Comparison of ENCODE assay signal across 26 cellular contexts in the genomic region with DNA sequence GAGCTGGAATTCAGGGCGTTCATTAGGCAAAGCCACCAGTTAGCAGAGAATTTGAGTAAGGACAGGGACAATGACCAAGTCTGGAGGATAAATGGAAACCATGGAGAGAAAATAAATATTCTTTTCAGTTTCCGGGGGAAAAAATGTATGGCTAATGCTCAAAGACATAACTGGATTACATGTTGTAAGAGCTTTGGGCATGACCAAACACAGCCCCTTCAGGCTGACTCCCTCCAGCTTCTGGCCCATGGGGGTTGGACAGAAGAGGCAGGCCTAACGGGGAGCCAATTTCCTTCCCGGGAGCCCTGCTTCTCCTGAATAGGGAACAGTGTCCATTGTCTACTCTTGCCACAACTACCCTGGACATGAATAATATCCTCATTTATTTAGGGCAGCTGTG. TPM values are rescaled to one million over a fixed set of nuclear protein-coding genes. Genes with fewer than 3 reads are reported as not detected.
"Had no signal": no experiment of that assay in that cellular context is flagged by ENCODE, and none has a peak within 500 bp of the region (broad histone marks: within the 10 kb centered on the region; RNA-seq: fewer than 3 reads in every experiment).

No MANE protein-coding gene starts in this region.

- H3K9ac ChIP-seq: SK-N-SH had no signal

- H3K27ac ChIP-seq: ascending aorta, SJSA1 had no signal

- ATAC-seq: activated CD8-positive, alpha-beta T cell treated with anti-CD3 and anti-CD28 coated beads, Interleukin-2, amount 10 ng/mL, durations not matched to agents 7 days and 5 days; K562; Panc1 had no signal

- H3K27me3 ChIP-seq: ascending aorta had no signal

- H3K36me3 ChIP-seq: ascending aorta, SJSA1 had no signal

- H3K4me1 ChIP-seq: ascending aorta, SJSA1 had no signal

- H3K4me3 ChIP-seq: ascending aorta, K562, SJSA1 had no signal

- H3K4me2 ChIP-seq: SK-N-SH had no signal

- H3K9me3 ChIP-seq: ascending aorta, SJSA1, SK-N-SH had no signal

- DNase-seq: activated CD4-positive, alpha-beta T cell treated with anti-CD3 and anti-CD28 coated beads, Interleukin-2, amount 10 ng/mL, durations not matched to agents 24 days and 14 days; activated CD4-positive, alpha-beta T cell treated with anti-CD3 and anti-CD28 coated beads, Interleukin-2, amount 50 U/mL, for 48 hours; activated CD8-positive, alpha-beta T cell treated with anti-CD3 and anti-CD28 coated beads, Interleukin-2, amount 10 ng/mL, durations not matched to agents 7 days and 5 days; activated gamma-delta T cell; activated naive CD4-positive, alpha-beta T cell treated with Interleukin-2 at 50 U/mL for 16 hours; activated naive CD8-positive, alpha-beta T cell treated with anti-CD3 and anti-CD28 coated beads, Interleukin-2, amount 10 ng/mL, durations not matched to agents 7 days and 5 days; activated T-cell treated with anti-CD3 and anti-CD28 coated beads, Interleukin-2, amount 50 U/mL, for 24 hours; amygdala; NCI-H1105; NCI-H1417 treated with DMSO at 0.1 percent for 48 hours; NCI-H1930; NCI-H2081 treated with DMSO at 0.1 percent for 48 hours; NCI-H345; NCI-H524 treated with DMSO at 0.1 percent for 48 hours; SHP77 treated with DMSO at 0.1 percent for 48 hours; SK-N-SH had no signal

RNA-seq across cellular contexts. Expression of a gene that starts 39.5 kb away (rescaled TPM):
- total RNA-seq: activated CD4-positive, alpha-beta T cell treated with anti-CD3 and anti-CD28 coated beads, Interleukin-2, amount 10 ng/mL, durations not matched to agents 24 days and 14 days; activated CD8-positive, alpha-beta T cell treated with anti-CD3 and anti-CD28 coated beads, Interleukin-2, amount 10 ng/mL, durations not matched to agents 7 days and 5 days; activated naive CD8-positive, alpha-beta T cell treated with anti-CD3 and anti-CD28 coated beads, Interleukin-2, amount 10 ng/mL, durations not matched to agents 7 days and 5 days; activated T-helper 2 cell treated with anti-CD3 and anti-CD28 coated beads, Interferon-gamma antibody, Interleukin-2, Interleukin-4, amounts not matched to agents 10 μg/mL and 5 μg/mL and 100 μg/mL, durations not matched to agents 14 hours and 24 hours and 36 hours; ascending aorta; cardiac septum; K562; M059J; NCI-H460; RPMI7951; SJSA1 had no signal
- polyA plus RNA-seq: adipose tissue, K562, SK-N-SH had no signal
